12 cellular contexts compared by ENCODE assay signal in genomic region chr5:119332978-119333401, GRCh38. TPM values are rescaled to one million over a fixed set of nuclear protein-coding genes. Genes with fewer than 3 reads are reported as not detected.
DNase-seq lines count a peak whose midpoint lies in the region; ATAC-seq and TF ChIP-seq lines count a peak whose summit lies in the region.
"Had no signal": no experiment of that assay in that cellular context is flagged by ENCODE, and none has a peak within 500 bp of the region (broad histone marks: within the 10 kb centered on the region; RNA-seq: fewer than 3 reads in every experiment).

No MANE protein-coding gene starts in this region.

- H3K36me3 Mint-ChIP-seq in T-helper 2 cell treated with Interferon-gamma antibody and Interleukin-4, amounts not matched to agents 5 μg/mL and 100 μg/mL, for 36 hours (ENCODE audit: low read depth), result peaks cover 44% of the 10 kb centered on the region
- peaks cover 49% of the 10 kb centered on the region for H3K36me3 Mint-ChIP-seq in stimulated activated effector memory CD8-positive, alpha-beta T cell treated with anti-CD3 and anti-CD28 coated beads, Interleukin-12 subunit alpha, Interleukin-12 subunit beta, amount 100 ng/mL, for 72 hours
- no peaks in the 10 kb centered on the region for H3K36me3 Mint-ChIP-seq in endodermal cell (ENCODE audit: low read depth)

- WGBS in endodermal cell (ENCODE audit: insufficient coverage in 1 of 2, insufficient read length in 1 of 2), 2 experiments, result 91 to 93% methylated on average over 3 to 4 of the region's 4 CpGs

- H3K27me3 ChIP-seq in SJSA1 (replicated peaks), result no peaks in the 10 kb centered on the region
- H3K27me3 ChIP-seq in endodermal cell (ENCODE audit: control insufficient read depth, insufficient read depth, low read length, poor library complexity, severe bottlenecking), result no peaks in the 10 kb centered on the region

- H3K4me3 Mint-ChIP-seq in T-helper 2 cell treated with Interferon-gamma antibody and Interleukin-4, amounts not matched to agents 5 μg/mL and 100 μg/mL, for 36 hours, result peak overlapping the region; percentile 86
- peak overlapping the region; percentile 64 for H3K4me3 Mint-ChIP-seq in stimulated activated effector memory CD8-positive, alpha-beta T cell treated with anti-CD3 and anti-CD28 coated beads, Interleukin-12 subunit alpha, Interleukin-12 subunit beta, amount 100 ng/mL, for 72 hours
- H3K4me3 Mint-ChIP-seq in endodermal cell, result no peak overlapping the region
- H3K4me3 Mint-ChIP-seq: nephron had no signal

- H3K9me3 Mint-ChIP-seq in T-helper 2 cell treated with Interferon-gamma antibody and Interleukin-4, amounts not matched to agents 5 μg/mL and 100 μg/mL, for 36 hours, result no peaks in the 10 kb centered on the region
- no peaks in the 10 kb centered on the region for H3K9me3 Mint-ChIP-seq in stimulated activated effector memory CD8-positive, alpha-beta T cell treated with anti-CD3 and anti-CD28 coated beads, Interleukin-12 subunit alpha, Interleukin-12 subunit beta, amount 100 ng/mL, for 72 hours
- H3K9me3 Mint-ChIP-seq in endodermal cell, result no peaks in the 10 kb centered on the region
- H3K9me3 Mint-ChIP-seq: nephron had no signal

- peak overlapping the region; percentile 90 for H3K27ac Mint-ChIP-seq in T-helper 2 cell treated with Interferon-gamma antibody and Interleukin-4, amounts not matched to agents 5 μg/mL and 100 μg/mL, for 36 hours
- H3K27ac Mint-ChIP-seq in stimulated activated effector memory CD8-positive, alpha-beta T cell treated with anti-CD3 and anti-CD28 coated beads, Interleukin-12 subunit alpha, Interleukin-12 subunit beta, amount 100 ng/mL, for 72 hours, result peak overlapping the region; percentile 92
- H3K27ac Mint-ChIP-seq in endodermal cell, result no peak overlapping the region
- H3K27ac Mint-ChIP-seq: nephron had no signal

- no peak for TF ChIP-seq CTCF in endodermal cell (conservative IDR thresholded peaks at IDR 0.05)

- no peak overlapping the region for H3K4me3 ChIP-seq in SJSA1
- no peak overlapping the region for H3K4me3 ChIP-seq in endodermal cell (ENCODE audit: low read length)
- H3K4me3 ChIP-seq: GM23248 had no signal

- H3K36me3 ChIP-seq in SJSA1 (no peaks in the 10 kb centered on the region), endodermal cell (ENCODE audit: control insufficient read depth, insufficient read depth, low read length) (peaks cover 8% of the 10 kb centered on the region)

- H3K4me1 Mint-ChIP-seq in T-helper 2 cell treated with Interferon-gamma antibody and Interleukin-4, amounts not matched to agents 5 μg/mL and 100 μg/mL, for 36 hours (ENCODE audit: low read depth), result peaks cover 83% of the 10 kb centered on the region
- peaks cover 96% of the 10 kb centered on the region for H3K4me1 Mint-ChIP-seq in stimulated activated effector memory CD8-positive, alpha-beta T cell treated with anti-CD3 and anti-CD28 coated beads, Interleukin-12 subunit alpha, Interleukin-12 subunit beta, amount 100 ng/mL, for 72 hours
- peaks cover 56% of the 10 kb centered on the region for H3K4me1 Mint-ChIP-seq in endodermal cell

- H3K9me3 ChIP-seq in SJSA1 (replicated peaks) (no peaks in the 10 kb centered on the region), endodermal cell (ENCODE audit: control insufficient read depth, low read length) (no peaks in the 10 kb centered on the region)

- H3K27ac ChIP-seq in SJSA1, result peak overlapping the region; percentile 67
- H3K27ac ChIP-seq in endodermal cell (ENCODE audit: low read depth, low read length), result no peak overlapping the region
- H3K27ac ChIP-seq: GM23248 had no signal

- H3K4me1 ChIP-seq in SJSA1 (replicated peaks), result peaks cover 25% of the 10 kb centered on the region
- peaks cover 34% of the 10 kb centered on the region for H3K4me1 ChIP-seq in endodermal cell (ENCODE audit: control insufficient read depth, insufficient read depth, low read length)

- no peaks in the 10 kb centered on the region for H3K27me3 Mint-ChIP-seq in T-helper 2 cell treated with Interferon-gamma antibody and Interleukin-4, amounts not matched to agents 5 μg/mL and 100 μg/mL, for 36 hours (ENCODE audit: low read depth)
- H3K27me3 Mint-ChIP-seq in endodermal cell (ENCODE audit: insufficient read depth), result no peaks in the 10 kb centered on the region

- ATAC-seq in HG02759 (IDR thresholded peaks at IDR 0.05; ENCODE audit: unreplicated experiment) (peak; percentile 24), HG03045 (IDR thresholded peaks at IDR 0.05; ENCODE audit: unreplicated experiment) (no peak)
- ATAC-seq in stimulated activated effector memory CD8-positive, alpha-beta T cell treated with anti-CD3 and anti-CD28 coated beads, Interleukin-12 subunit alpha, Interleukin-12 subunit beta, amount 100 ng/mL, for 72 hours, result no peak

- no peak overlapping the region for H3K9ac ChIP-seq in endodermal cell (ENCODE audit: extremely low read depth, low read length, poor library complexity, severe bottlenecking)
- H3K9ac ChIP-seq: GM23248 had no signal

- DNase-seq in T-helper 2 cell treated with Interferon-gamma antibody and Interleukin-4, amounts not matched to agents 5 μg/mL and 100 μg/mL, for 36 hours (ENCODE audit: low spot score), result no peak
- DNase-seq in T-helper 2 cell (no peak), SJSA1 (ENCODE audit: low read depth in 1 of 2, low spot score in 2 of 2) (no peak), endodermal cell (no peak), pons (ENCODE audit: low spot score) (no peak)
- no peak for DNase-seq in stimulated activated effector memory CD8-positive, alpha-beta T cell treated with anti-CD3 and anti-CD28 coated beads, Interleukin-12 subunit alpha, Interleukin-12 subunit beta, amount 100 ng/mL, for 72 hours (ENCODE audit: low spot score in 2 of 2)
- DNase-seq: activated CD8-positive, alpha-beta memory T cell treated with anti-CD3 and anti-CD28 coated beads for 24 hours; GM23248; NCI-H2171 treated with DMSO at 0.1 percent for 48 hours had no signal

RNA-seq across cellular contexts. Expression of gene TNFAIP8, which starts 22.8 kb away (rescaled TPM):
- total RNA-seq in SJSA1 (2014; rRNA removed; shearing (Covaris generic)), result 25.4 and 32.1 TPM in 2 replicates
- total RNA-seq in endodermal cell, result 10 to 100 TPM; 29.6 to 39.5 TPM
- polyA plus RNA-seq in endodermal cell (2013, experiment 1 of 2), result 16.1 TPM
- 14.5 TPM for polyA plus RNA-seq in endodermal cell (2013, experiment 2 of 2)
